23 cellular contexts compared by ENCODE assay signal in genomic region chr7:69994907-69995542, GRCh38.
DNase-seq lines count a peak whose midpoint lies in the region; ATAC-seq and TF ChIP-seq lines count a peak whose summit lies in the region.
"Had no signal": no experiment of that assay in that cellular context is flagged by ENCODE, and none has a peak within 500 bp of the region (broad histone marks: within the 10 kb centered on the region; RNA-seq: fewer than 3 reads in every experiment).

No MANE protein-coding gene starts in this region.

- H3K36me3 Mint-ChIP-seq in T-helper 17 cell (ENCODE audit: low read depth): no peaks in the 10 kb centered on the region
- H3K36me3 Mint-ChIP-seq: activated naive CD8-positive, alpha-beta T cell treated with anti-CD3 and anti-CD28 coated beads, Interleukin-2, amount 10 ng/mL, durations not matched to agents 7 days and 5 days; CD8-positive, alpha-beta T cell had no signal

- H3K36me3 ChIP-seq in mammary epithelial cell (ENCODE audit: insufficient read depth, low read length): no peaks in the 10 kb centered on the region
- no peaks in the 10 kb centered on the region for H3K36me3 ChIP-seq in stomach
- H3K36me3 ChIP-seq: upper lobe of right lung had no signal

- peaks cover 10% of the 10 kb centered on the region for H3K27me3 Mint-ChIP-seq in T-helper 17 cell
- H3K27me3 Mint-ChIP-seq: activated B cell treated with CpG ODN at 0.5 μM for 24 hours had no signal

- CTCF ChIA-PET in mammary epithelial cell (lab: Charles Lee; ENCODE audit: low non-redundant PET): no interaction called here

- dilution Hi-C loops in mammary epithelial cell (cut with HindIII; ENCODE audit: low sequenced_read_pairs): no loop called here

- no peak for ATAC-seq in T-helper 17 cell
- ATAC-seq: CD8-positive, alpha-beta T cell; upper lobe of right lung had no signal

- H3K79me2 ChIP-seq in mammary epithelial cell (ENCODE audit: insufficient read depth, low read length): no peaks in the 10 kb centered on the region

- no peak overlapping the region for H3K4me3 ChIP-seq in mammary epithelial cell (replicated peaks in 1 of 3; ENCODE audit: insufficient read depth in 1 of 3, low read depth in 2 of 3, low read length in 3 of 3)
- H3K4me3 ChIP-seq in stomach: no peak overlapping the region
- H3K4me3 ChIP-seq: PC-9, smooth muscle cell, upper lobe of right lung had no signal

- peak; percentile 27 to 64 for DNase-seq in T47D (ENCODE audit: low read depth in 1 of 2, low spot score in 1 of 2)
- DNase-seq in mammary epithelial cell: no peak
- DNase-seq in NCI-H2081 treated with DMSO at 0.1 percent for 48 hours (lab: John Stamatoyannopoulos, UW): peak; percentile 72
- peak; percentile 37 for DNase-seq in astrocyte of the hippocampus (ENCODE audit: low read depth, low spot score)
- peak; percentile 33 for DNase-seq in stomach
- DNase-seq in activated CD4-positive, alpha-beta T cell treated with anti-CD3 and anti-CD28 coated beads, Interleukin-2, amount 50 U/mL, for 48 hours: no peak
- DNase-seq in NAMALWA (ENCODE audit: low spot score): no peak
- no peak for DNase-seq in T-helper 17 cell
- DNase-seq: activated B cell treated with CpG ODN at 0.5 μM for 24 hours; activated naive CD8-positive, alpha-beta T cell treated with anti-CD3 and anti-CD28 coated beads, Interleukin-2, amount 10 ng/mL, durations not matched to agents 7 days and 5 days; AML-193; CD8-positive, alpha-beta T cell; DMS79; glutamatergic neuron; MV-4-11; NCI-H2227 treated with DMSO at 0.1 percent for 48 hours; PC-9; Right ventricle myocardium superior; T1000; upper lobe of right lung had no signal

- no peak overlapping the region for H3K27ac Mint-ChIP-seq in T-helper 17 cell
- H3K27ac Mint-ChIP-seq: activated B cell treated with CpG ODN at 0.5 μM for 24 hours; activated naive CD8-positive, alpha-beta T cell treated with anti-CD3 and anti-CD28 coated beads, Interleukin-2, amount 10 ng/mL, durations not matched to agents 7 days and 5 days; activated T-helper 2 cell treated with anti-CD3 and anti-CD28 coated beads, Interferon-gamma antibody, Interleukin-2, Interleukin-4, amounts not matched to agents 10 μg/mL and 5 μg/mL and 100 μg/mL, durations not matched to agents 14 hours and 24 hours and 36 hours; CD8-positive, alpha-beta T cell had no signal

- WGBS in mammary epithelial cell (ENCODE audit: low coverage, missing lambda C conversion rate): 28% methylated on average over 7 of the region's 7 CpGs
- 28 to 53% (median 43%) methylated on average over 7 of the region's 7 CpGs for WGBS in stomach, 5 donors

- no peak overlapping the region for H2AFZ ChIP-seq in mammary epithelial cell (ENCODE audit: low read depth, low read length)
- H2AFZ ChIP-seq: PC-9 had no signal

- H3K4me3 Mint-ChIP-seq in T-helper 17 cell: no peak overlapping the region
- H3K4me3 Mint-ChIP-seq: activated B cell treated with CpG ODN at 0.5 μM for 24 hours; activated naive CD8-positive, alpha-beta T cell treated with anti-CD3 and anti-CD28 coated beads, Interleukin-2, amount 10 ng/mL, durations not matched to agents 7 days and 5 days; CD8-positive, alpha-beta T cell; neural crest cell had no signal

- no peak overlapping the region for H3K4me2 ChIP-seq in mammary epithelial cell (ENCODE audit: insufficient read depth, low read depth, low read length)
- H3K4me2 ChIP-seq: PC-9, smooth muscle cell had no signal

- no peak for TF ChIP-seq POLR2A in stomach (IDR thresholded peaks at IDR 0.05)

- H3K4me1 ChIP-seq in mammary epithelial cell (ENCODE audit: insufficient read depth, low read length): no peaks in the 10 kb centered on the region
- H3K4me1 ChIP-seq in stomach: peaks cover 4 to 27% (median 15%) of the 10 kb centered on the region in 4 donors
- H3K4me1 ChIP-seq: upper lobe of right lung had no signal

- TF ChIP-seq CTCF in mammary epithelial cell (conservative IDR thresholded peaks at IDR 0.05 in 1 of 2, IDR thresholded peaks at IDR 0.05 in 1 of 2; ENCODE audit: extremely low read depth in 1 of 2, insufficient read depth in 1 of 2, low read depth in 1 of 2, low read length in 2 of 2) (no peak), stomach (IDR thresholded peaks at IDR 0.05) (no peak)

- intact Hi-C loops in mammary epithelial cell (cut with micrococcal nuclease): no loop called here
- intact Hi-C loops in stomach (cut with DNase I; ENCODE audit: low total_unique reads): no loop called here

- BruUV-seq in mammary epithelial cell (replicated peaks; lab: Mats Ljungman, UMichigan): no TSS peak

- in situ Hi-C loops in T47D (cut with HindIII; ENCODE audit: low pct_unique_long_range_greater_than_20kb, low sequenced_read_pairs) (no loop called here), mammary epithelial cell (cut with MboI; ENCODE audit: low sequenced_read_pairs in 2 of 2) (no loop called here)

- H3K27me3 ChIP-seq in mammary epithelial cell (ENCODE audit: insufficient read depth, low read length) (no peaks in the 10 kb centered on the region), stomach (no peaks in the 10 kb centered on the region)
- H3K27me3 ChIP-seq: upper lobe of right lung had no signal

- no peak for TF ChIP-seq EP300 in stomach (IDR thresholded peaks at IDR 0.05)

- H3K27ac ChIP-seq in mammary epithelial cell (ENCODE audit: insufficient read depth, low read depth, low read length) (no peak overlapping the region), stomach (no peak overlapping the region)
- H3K27ac ChIP-seq: PC-9, upper lobe of right lung had no signal

- peaks cover 3% of the 10 kb centered on the region for H3K9me3 ChIP-seq in mammary epithelial cell (replicated peaks; ENCODE audit: insufficient read depth, low read length)
- no peaks in the 10 kb centered on the region for H3K9me3 ChIP-seq in stomach
- H3K9me3 ChIP-seq in T-helper 17 cell (ENCODE audit: control insufficient read depth, low read length, poor library complexity, severe bottlenecking): no peaks in the 10 kb centered on the region
- H3K9me3 ChIP-seq: upper lobe of right lung had no signal

- H4K20me1 ChIP-seq in mammary epithelial cell (ENCODE audit: insufficient read depth, low read length): no peaks in the 10 kb centered on the region

- H3K9ac ChIP-seq in mammary epithelial cell (ENCODE audit: insufficient read depth, low read length): no peak overlapping the region

- H3K4me1 Mint-ChIP-seq in T-helper 17 cell: no peaks in the 10 kb centered on the region
- H3K4me1 Mint-ChIP-seq: activated naive CD8-positive, alpha-beta T cell treated with anti-CD3 and anti-CD28 coated beads, Interleukin-2, amount 10 ng/mL, durations not matched to agents 7 days and 5 days had no signal

Comparison
In these comparisons a context has a peak if more than half of its experiments do, and no peak if none do; other contexts are left out.
1. DNase-seq: peak in T47D (2 of 2), NCI-H2081 treated with DMSO at 0.1 percent for 48 hours (single experiment), astrocyte of the hippocampus (single experiment) and stomach (single experiment); none in mammary epithelial cell (single experiment), activated CD4-positive, alpha-beta T cell treated with anti-CD3 and anti-CD28 coated beads, Interleukin-2, amount 50 U/mL, for 48 hours (0 of 2), NAMALWA (single experiment) and T-helper 17 cell (0 of 3).